Comparison of ENCODE assay signal across 18 cellular contexts in the genomic region with DNA sequence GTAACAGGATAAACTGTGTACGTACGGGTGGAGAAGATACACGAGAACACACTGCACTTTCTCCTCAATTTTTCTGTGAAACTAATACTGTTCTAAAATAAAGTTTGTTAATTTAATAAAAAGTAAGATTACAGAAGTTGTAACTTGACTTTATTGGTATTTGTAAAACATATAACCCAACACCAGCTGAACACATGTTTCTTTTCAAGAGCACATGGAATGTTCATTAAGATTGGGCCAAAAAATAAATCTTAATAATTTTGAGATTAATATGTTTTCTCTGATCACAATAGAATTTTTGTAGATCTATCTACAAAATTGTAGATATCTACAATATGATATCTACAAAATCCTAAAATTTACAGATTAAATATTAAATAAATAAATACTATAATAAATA. TPM values are rescaled to one million over a fixed set of nuclear protein-coding genes. Genes with fewer than 3 reads are reported as not detected.
DNase-seq lines count a peak whose midpoint lies in the region; ATAC-seq, FAIRE-seq and TF ChIP-seq lines count a peak whose summit lies in the region.
"Had no signal": no experiment of that assay in that cellular context is flagged by ENCODE, and none has a peak within 500 bp of the region (broad histone marks: within the 10 kb centered on the region; RNA-seq: fewer than 3 reads in every experiment).

No MANE protein-coding gene starts in this region.

- peaks cover 4 to 11% (median 7%) of the 10 kb centered on the region in 3 donors for H3K36me3 Mint-ChIP-seq in immature natural killer cell

- H3K27ac ChIP-seq in A549 (no peak overlapping the region), Karpas-422 (ENCODE audit: low read length) (no peak overlapping the region), coronary artery (no peak overlapping the region)

- no peak overlapping the region for H3K4me3 Mint-ChIP-seq in immature natural killer cell
- H3K4me3 Mint-ChIP-seq: CD4-positive, alpha-beta memory T cell; GM23338; H9 had no signal

- no peaks in the 10 kb centered on the region for H3K4me1 ChIP-seq in A549
- no peaks in the 10 kb centered on the region for H3K4me1 ChIP-seq in Karpas-422 (ENCODE audit: low read length)
- H3K4me1 ChIP-seq: Caco-2 had no signal

- TF ChIP-seq CTCF in A549 (IDR thresholded peaks at IDR 0.05) (no peak), coronary artery (IDR thresholded peaks at IDR 0.05) (no peak)

- no peaks in the 10 kb centered on the region for H3K36me3 ChIP-seq in Karpas-422 (ENCODE audit: insufficient read depth, low read length)

- no peaks in the 10 kb centered on the region for H3K9me3 Mint-ChIP-seq in immature natural killer cell
- H3K9me3 Mint-ChIP-seq: GM23338 had no signal

- H3K27me3 Mint-ChIP-seq in immature natural killer cell (ENCODE audit: low read depth in 3 of 3) = no peaks in the 10 kb centered on the region
- H3K27me3 Mint-ChIP-seq: CD4-positive, alpha-beta memory T cell had no signal

- peaks cover 5 to 10% of the 10 kb centered on the region in 2 donors for H3K4me1 Mint-ChIP-seq in immature natural killer cell
- H3K4me1 Mint-ChIP-seq: CD4-positive, alpha-beta memory T cell; GM23338; H9 had no signal

- no peak for ATAC-seq in A549
- ATAC-seq: GM12878, GM23338, HCT116 had no signal

- no peak overlapping the region for H3K27ac Mint-ChIP-seq in immature natural killer cell
- H3K27ac Mint-ChIP-seq: CD4-positive, alpha-beta memory T cell; GM23338; H9 had no signal

- FAIRE-seq in A549 (lab: Jason Lieb, UNC) (peak; percentile 54), TTC549 (lab: Jason Lieb, UNC) (peak; percentile 83), frontal cortex (lab: Jason Lieb, UNC) (peak; percentile 93)
- FAIRE-seq: GM12878, GM18507 had no signal

- no peaks in the 10 kb centered on the region for H3K27me3 ChIP-seq in Karpas-422 (ENCODE audit: low read length)

- no peak overlapping the region for H3K9ac ChIP-seq in Karpas-422 (ENCODE audit: low read length)

- POLR2A ChIA-PET in A549 (lab: Yijun Ruan, JAX) = no interaction called here

- H3K9me2 ChIP-seq in Karpas-422 (replicated peaks; ENCODE audit: insufficient read depth, low read length) = no peaks in the 10 kb centered on the region

- WGBS in A549 (ENCODE audit: missing lambda C conversion rate) = 37% methylated on average over 3 of the region's 3 CpGs

- TF ChIP-seq POLR2A in A549 (IDR thresholded peaks at IDR 0.05; ENCODE audit: low read length) = no peak

- H3K9me3 ChIP-seq in A549 (no peaks in the 10 kb centered on the region; the same call in 2 of the 3 replicates), Karpas-422 (ENCODE audit: low read length) (no peaks in the 10 kb centered on the region)
- H3K9me3 ChIP-seq: Caco-2 had no signal

- DNase-seq in A549 (ENCODE audit: low read depth in 1 of 2, low spot score in 1 of 2) (no peak), frontal cortex (ENCODE audit: low spot score in 2 of 2) (no peak), Karpas-422 (no peak), immature natural killer cell (no peak), coronary artery (ENCODE audit: low spot score) (no peak)
- DNase-seq: 8988T; C1 segment of cervical spinal cord; Caco-2; CD4-positive, alpha-beta memory T cell; DMS153; DND-41; GDM1; H9 had no signal

- no peaks in the 10 kb centered on the region for H3K79me2 ChIP-seq in Karpas-422 (ENCODE audit: low read length)

- no peaks in the 10 kb centered on the region for H4K20me1 ChIP-seq in Karpas-422 (ENCODE audit: insufficient read depth, low read depth, low read length)

- no peak overlapping the region for H3K4me2 ChIP-seq in A549
- no peak overlapping the region for H3K4me2 ChIP-seq in Karpas-422 (ENCODE audit: low read depth, low read length, poor library complexity, severe bottlenecking)
- H3K4me2 ChIP-seq: GM23338 had no signal

- TF ChIP-seq EP300 in A549 (IDR thresholded peaks at IDR 0.05) = no peak

- no peak for TF ChIP-seq RAD21 in A549 (conservative IDR thresholded peaks at IDR 0.05 in 1 of 2, IDR thresholded peaks at IDR 0.05 in 1 of 2)

- CTCF ChIA-PET in A549 (lab: Yijun Ruan, JAX) = interaction anchor here (1.6 kb wide), 1 partner anchor 10 kb away, joined by 8 read pairs; no protein-coding TSS in a partner anchor

- H3K4me3 ChIP-seq in A549 (no peak overlapping the region), Karpas-422 (ENCODE audit: low read length) (no peak overlapping the region), coronary artery (no peak overlapping the region)
- H3K4me3 ChIP-seq: GM12878, GM23338 had no signal

- H2AFZ ChIP-seq in Karpas-422 (ENCODE audit: low read length) = no peak overlapping the region
- H2AFZ ChIP-seq: GM23338 had no signal

TF ChIP-seq in A549, 52 proteins besides CTCF, POLR2A, EP300 and RAD21:
- TF ChIP-seq POLR2AphosphoS2 (conservative IDR thresholded peaks at IDR 0.05; ENCODE audit: low read length) = no peak
- no peak for TF ChIP-seq HOXB13 (CRISPR knock-in tag; IDR thresholded peaks at IDR 0.05; ENCODE audit: low read depth)

RNA-seq across cellular contexts. Expression of gene ZNF599, which starts 55.1 kb away (rescaled TPM):
- polyA plus RNA-seq in A549 (2011; rRNA removed) (3.5 and 3.9 TPM in 2 replicates), A549 (2017; fragmentation: RNase III; extraction: RNeasy Plus Mini Kit Qiagen cat#74134 plus additional on column Dnase treatment) (2.6 to 2.8 TPM (median 2.8 TPM) in 3 replicates), immature natural killer cell (1 to 10 TPM; 4.0 to 8.9 (median 8.8) TPM)
- polyA plus RNA-seq in A549 (2012; cell fraction: cytosol; rRNA removed) = 4.3 and 4.7 TPM in 2 replicates
- 2.9 and 4.1 TPM in 2 replicates for polyA plus RNA-seq in A549 (2012; cell fraction: nucleus; rRNA removed)
- polyA minus RNA-seq in A549 (2011; rRNA and poly(A)+ RNA removed) = 1.5 and 1.6 TPM in 2 replicates
- 13.5 TPM for total RNA-seq in frontal cortex
- total RNA-seq in Karpas-422 (2014; rRNA removed; shearing (Covaris generic); ENCODE audit: low replicate concordance) = 4.1 and 8.3 TPM in 2 replicates
